Comparison of ENCODE assay signal across 10 cellular contexts in the genomic region with DNA sequence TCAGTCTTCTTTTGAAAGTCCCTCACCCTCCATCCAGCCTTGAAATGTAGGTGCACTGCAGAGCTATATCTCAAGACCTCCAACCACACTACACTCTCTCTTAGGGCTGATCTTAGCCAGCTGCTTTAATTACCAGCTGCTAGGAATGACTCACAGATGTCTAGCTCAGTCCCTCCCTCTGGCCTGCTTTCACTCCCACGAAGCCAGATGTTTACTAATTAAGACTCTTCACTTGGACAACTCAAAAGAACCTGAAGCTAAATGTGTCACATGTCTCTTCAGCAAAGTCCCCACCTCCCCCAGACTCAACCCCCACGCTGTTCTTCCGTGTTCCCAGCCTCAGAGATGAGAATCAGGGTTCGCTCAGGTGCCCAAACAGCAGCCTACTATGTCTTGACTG. TPM values are rescaled to one million over a fixed set of nuclear protein-coding genes. Genes with fewer than 3 reads are reported as not detected.
DNase-seq lines count a peak whose midpoint lies in the region; ATAC-seq and TF ChIP-seq lines count a peak whose summit lies in the region.
"Had no signal": no experiment of that assay in that cellular context is flagged by ENCODE, and none has a peak within 500 bp of the region (broad histone marks: within the 10 kb centered on the region; RNA-seq: fewer than 3 reads in every experiment).

No MANE protein-coding gene starts in this region.

- H3K27me3 Mint-ChIP-seq in activated naive CD8-positive, alpha-beta T cell, result no peaks in the 10 kb centered on the region
- H3K27me3 Mint-ChIP-seq in activated naive CD8-positive, alpha-beta T cell treated with anti-CD3 and anti-CD28 coated beads for 36 hours, result no peaks in the 10 kb centered on the region
- H3K27me3 Mint-ChIP-seq: activated B cell treated with CpG ODN at 0.5 μM for 24 hours had no signal

- peak overlapping the region; percentile 7 for H3K4me3 Mint-ChIP-seq in activated naive CD8-positive, alpha-beta T cell
- H3K4me3 Mint-ChIP-seq in activated naive CD8-positive, alpha-beta T cell treated with anti-CD3 and anti-CD28 coated beads for 36 hours, result no peak overlapping the region
- peak overlapping the region; percentile 22 for H3K4me3 Mint-ChIP-seq in stimulated activated effector memory CD8-positive, alpha-beta T cell treated with anti-CD3 and anti-CD28 coated beads, Interleukin-12 subunit alpha, Interleukin-12 subunit beta, amount 100 ng/mL, for 72 hours
- H3K4me3 Mint-ChIP-seq: activated B cell treated with CpG ODN at 0.5 μM for 24 hours had no signal

- no peaks in the 10 kb centered on the region for H3K9me3 Mint-ChIP-seq in activated naive CD8-positive, alpha-beta T cell (ENCODE audit: low read depth)
- H3K9me3 Mint-ChIP-seq in activated naive CD8-positive, alpha-beta T cell treated with anti-CD3 and anti-CD28 coated beads for 36 hours, result no peaks in the 10 kb centered on the region
- H3K9me3 Mint-ChIP-seq in stimulated activated effector memory CD8-positive, alpha-beta T cell treated with anti-CD3 and anti-CD28 coated beads, Interleukin-12 subunit alpha, Interleukin-12 subunit beta, amount 100 ng/mL, for 72 hours, result no peaks in the 10 kb centered on the region
- H3K9me3 Mint-ChIP-seq: activated B cell treated with CpG ODN at 0.5 μM for 24 hours had no signal

- H3K27ac ChIP-seq in WERI-Rb-1, result no peak overlapping the region

- peak overlapping the region; percentile 73 for H3K27ac Mint-ChIP-seq in activated naive CD8-positive, alpha-beta T cell
- H3K27ac Mint-ChIP-seq in activated naive CD8-positive, alpha-beta T cell treated with anti-CD3 and anti-CD28 coated beads for 36 hours, result no peak overlapping the region
- peak overlapping the region; percentile 26 for H3K27ac Mint-ChIP-seq in stimulated activated effector memory CD8-positive, alpha-beta T cell treated with anti-CD3 and anti-CD28 coated beads, Interleukin-12 subunit alpha, Interleukin-12 subunit beta, amount 100 ng/mL, for 72 hours
- H3K27ac Mint-ChIP-seq: activated B cell treated with CpG ODN at 0.5 μM for 24 hours had no signal

- no peaks in the 10 kb centered on the region for H3K9me3 ChIP-seq in WERI-Rb-1 (ENCODE audit: severe bottlenecking)

- peaks cover 60% of the 10 kb centered on the region for H3K36me3 ChIP-seq in WERI-Rb-1

- ATAC-seq in stimulated activated effector memory CD8-positive, alpha-beta T cell treated with anti-CD3 and anti-CD28 coated beads, Interleukin-12 subunit alpha, Interleukin-12 subunit beta, amount 100 ng/mL, for 72 hours, result peak; percentile 57
- ATAC-seq in HG03175 (IDR thresholded peaks at IDR 0.05; ENCODE audit: unreplicated experiment), result no peak
- no peak for ATAC-seq in HG03457 (IDR thresholded peaks at IDR 0.05; ENCODE audit: unreplicated experiment)

- no peak for TF ChIP-seq CTCF in fibroblast of pulmonary artery (IDR thresholded peaks at IDR 0.05; ENCODE audit: low read length, missing control alignments)
- no peak for TF ChIP-seq CTCF in WERI-Rb-1 (IDR thresholded peaks at IDR 0.05; ENCODE audit: low read depth, low read length)

- no peak overlapping the region for H3K4me3 ChIP-seq in fibroblast of pulmonary artery (replicated peaks; ENCODE audit: low read depth, low read length)
- no peak overlapping the region for H3K4me3 ChIP-seq in WERI-Rb-1 (ENCODE audit: low read depth, low read length)

- no peak for DNase-seq in activated naive CD8-positive, alpha-beta T cell treated with anti-CD3 and anti-CD28 coated beads for 36 hours
- DNase-seq in fibroblast of pulmonary artery (ENCODE audit: low read depth), result peak; percentile 71
- DNase-seq in stimulated activated effector memory CD8-positive, alpha-beta T cell treated with anti-CD3 and anti-CD28 coated beads, Interleukin-12 subunit alpha, Interleukin-12 subunit beta, amount 100 ng/mL, for 72 hours (ENCODE audit: low spot score in 2 of 2), result no peak
- DNase-seq in WERI-Rb-1, result no peak
- DNase-seq: activated B cell treated with CpG ODN at 0.5 μM for 24 hours, GDM1 had no signal

- no peaks in the 10 kb centered on the region for H3K27me3 ChIP-seq in WERI-Rb-1 (ENCODE audit: insufficient read depth, low read depth, severe bottlenecking)

- peaks cover 8% of the 10 kb centered on the region for H3K36me3 Mint-ChIP-seq in activated naive CD8-positive, alpha-beta T cell
- peaks cover 19% of the 10 kb centered on the region for H3K36me3 Mint-ChIP-seq in activated naive CD8-positive, alpha-beta T cell treated with anti-CD3 and anti-CD28 coated beads for 36 hours
- peaks cover 48% of the 10 kb centered on the region for H3K36me3 Mint-ChIP-seq in stimulated activated effector memory CD8-positive, alpha-beta T cell treated with anti-CD3 and anti-CD28 coated beads, Interleukin-12 subunit alpha, Interleukin-12 subunit beta, amount 100 ng/mL, for 72 hours

- peaks cover 39% of the 10 kb centered on the region for H3K4me1 Mint-ChIP-seq in activated naive CD8-positive, alpha-beta T cell (ENCODE audit: low read depth)
- H3K4me1 Mint-ChIP-seq in activated naive CD8-positive, alpha-beta T cell treated with anti-CD3 and anti-CD28 coated beads for 36 hours, result peaks cover 36% of the 10 kb centered on the region
- peaks cover 57% of the 10 kb centered on the region for H3K4me1 Mint-ChIP-seq in stimulated activated effector memory CD8-positive, alpha-beta T cell treated with anti-CD3 and anti-CD28 coated beads, Interleukin-12 subunit alpha, Interleukin-12 subunit beta, amount 100 ng/mL, for 72 hours

TF ChIP-seq in PFSK-1, 5 proteins besides CTCF, POLR2A, EP300 and RAD21:
- TF ChIP-seq, protein P1, sequence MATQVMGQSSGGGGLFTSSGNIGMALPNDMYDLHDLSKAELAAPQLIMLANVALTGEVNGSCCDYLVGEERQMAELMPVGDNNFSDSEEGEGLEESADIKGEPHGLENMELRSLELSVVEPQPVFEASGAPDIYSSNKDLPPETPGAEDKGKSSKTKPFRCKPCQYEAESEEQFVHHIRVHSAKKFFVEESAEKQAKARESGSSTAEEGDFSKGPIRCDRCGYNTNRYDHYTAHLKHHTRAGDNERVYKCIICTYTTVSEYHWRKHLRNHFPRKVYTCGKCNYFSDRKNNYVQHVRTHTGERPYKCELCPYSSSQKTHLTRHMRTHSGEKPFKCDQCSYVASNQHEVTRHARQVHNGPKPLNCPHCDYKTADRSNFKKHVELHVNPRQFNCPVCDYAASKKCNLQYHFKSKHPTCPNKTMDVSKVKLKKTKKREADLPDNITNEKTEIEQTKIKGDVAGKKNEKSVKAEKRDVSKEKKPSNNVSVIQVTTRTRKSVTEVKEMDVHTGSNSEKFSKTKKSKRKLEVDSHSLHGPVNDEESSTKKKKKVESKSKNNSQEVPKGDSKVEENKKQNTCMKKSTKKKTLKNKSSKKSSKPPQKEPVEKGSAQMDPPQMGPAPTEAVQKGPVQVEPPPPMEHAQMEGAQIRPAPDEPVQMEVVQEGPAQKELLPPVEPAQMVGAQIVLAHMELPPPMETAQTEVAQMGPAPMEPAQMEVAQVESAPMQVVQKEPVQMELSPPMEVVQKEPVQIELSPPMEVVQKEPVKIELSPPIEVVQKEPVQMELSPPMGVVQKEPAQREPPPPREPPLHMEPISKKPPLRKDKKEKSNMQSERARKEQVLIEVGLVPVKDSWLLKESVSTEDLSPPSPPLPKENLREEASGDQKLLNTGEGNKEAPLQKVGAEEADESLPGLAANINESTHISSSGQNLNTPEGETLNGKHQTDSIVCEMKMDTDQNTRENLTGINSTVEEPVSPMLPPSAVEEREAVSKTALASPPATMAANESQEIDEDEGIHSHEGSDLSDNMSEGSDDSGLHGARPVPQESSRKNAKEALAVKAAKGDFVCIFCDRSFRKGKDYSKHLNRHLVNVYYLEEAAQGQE (IDR thresholded peaks at IDR 0.05; ENCODE audit: insufficient read depth in 1 of 2, low read depth in 2 of 2, low read length in 2 of 2), result no peak
- TF ChIP-seq FOXP2 (optimal IDR thresholded peaks at IDR 0.05; ENCODE audit: borderline replicate concordance, extremely low read depth, extremely low read length, insufficient read depth) (no peak), POLR2AphosphoS5 (IDR thresholded peaks at IDR 0.05; ENCODE audit: low read depth, low read length) (no peak), SIN3A (IDR thresholded peaks at IDR 0.05; ENCODE audit: borderline replicate concordance, insufficient read depth, low read length) (peak; percentile 99; the same call in 1 of the 2 replicates)

RNA-seq across cellular contexts. Expression of a gene that starts 2.6 kb away (rescaled TPM):
- 10 to 100 TPM; 49.7 to 52.0 TPM for total RNA-seq in activated naive CD8-positive, alpha-beta T cell treated with anti-CD3 and anti-CD28 coated beads for 36 hours
- 49.3 TPM for polyA plus RNA-seq in PFSK-1 (2012; ENCODE audit: insufficient read length, low read depth)

RNA-seq across cellular contexts. Expression of a gene that starts 2.8 kb away (rescaled TPM):
- 10 to 100 TPM; 10.1 to 10.9 TPM for total RNA-seq in activated naive CD8-positive, alpha-beta T cell treated with anti-CD3 and anti-CD28 coated beads for 36 hours
- polyA plus RNA-seq in PFSK-1 (2012; ENCODE audit: insufficient read length, low read depth), result 5.5 TPM
